25 cellular contexts compared by ENCODE assay signal in genomic region chr2:206482123-206482522, GRCh38. TPM values are rescaled to one million over a fixed set of nuclear protein-coding genes. Genes with fewer than 3 reads are reported as not detected.
A peak's percentile ranks its signal among the peaks of the same experiment; 100 is the strongest.
DNase-seq lines count a peak whose midpoint lies in the region; ATAC-seq, FAIRE-seq and TF ChIP-seq lines count a peak whose summit lies in the region.
"Had no signal": no experiment of that assay in that cellular context is flagged by ENCODE, and none has a peak within 500 bp of the region (broad histone marks: within the 10 kb centered on the region; RNA-seq: fewer than 3 reads in every experiment).

No MANE protein-coding gene starts in this region.

- FAIRE-seq in HepG2 (lab: Jason Lieb, UNC) (no peak), bronchial epithelial cell (lab: Jason Lieb, UNC) (no peak)
- FAIRE-seq: keratinocyte had no signal

- no TSS peak for BruUV-seq in HepG2 (replicated peaks; lab: Mats Ljungman, UMichigan)

- H3K4me3 ChIP-seq in HepG2 (replicated peaks in 1 of 3; ENCODE audit: insufficient read depth in 1 of 3, low read depth in 2 of 3, low read length in 3 of 3) (no peak overlapping the region), right lobe of liver (no peak overlapping the region), bronchial epithelial cell (ENCODE audit: low read depth, low read length) (no peak overlapping the region)
- H3K4me3 ChIP-seq: sigmoid colon, testis, vagina had no signal

- 57% methylated on average over 4 of the region's 4 CpGs for WGBS in HepG2 (ENCODE audit: low lambda C conversion rate)
- WGBS in right lobe of liver (ENCODE audit: insufficient coverage, low coverage, low lambda C conversion rate, missing lambda C conversion rate): 75% methylated on average over 4 of the region's 4 CpGs

- no peak for ATAC-seq in HepG2
- ATAC-seq in right lobe of liver: no peak
- peak; percentile 47 to 90 for ATAC-seq in left cardiac atrium
- no peak for ATAC-seq in GM21717 (IDR thresholded peaks at IDR 0.05; ENCODE audit: unreplicated experiment)
- ATAC-seq: effector memory CD8-positive, alpha-beta T cell; stimulated activated effector memory CD8-positive, alpha-beta T cell treated with anti-CD3 and anti-CD28 coated beads, Interleukin-12 subunit alpha, Interleukin-12 subunit beta, amount 100 ng/mL, for 72 hours had no signal

- TF ChIP-seq EP300 in HepG2 (IDR thresholded peaks at IDR 0.05; ENCODE audit: low read depth in 2 of 2, low read length in 2 of 2) (no peak), HepG2 (CRISPR knock-in tag; IDR thresholded peaks at IDR 0.05; ENCODE audit: borderline replicate concordance) (no peak)

- TF ChIP-seq RAD21 in HepG2 (CRISPR knock-in tag; IDR thresholded peaks at IDR 0.05): no peak

- CTCF ChIA-PET in HepG2 (lab: Yijun Ruan, JAX; ENCODE audit: low intra/inter-chr PET ratio, low total read pairs) (no interaction called here), HEK293T (lab: Yijun Ruan, JAX) (no interaction called here)

- no peaks in the 10 kb centered on the region for H4K20me1 ChIP-seq in HepG2 (ENCODE audit: insufficient read depth, low read length)

- H3K9me3 ChIP-seq in HepG2 (ENCODE audit: low read length) (no peaks in the 10 kb centered on the region), right lobe of liver (no peaks in the 10 kb centered on the region)
- H3K9me3 ChIP-seq: sigmoid colon, testis, vagina had no signal

- no peaks in the 10 kb centered on the region for H3K79me2 ChIP-seq in HepG2 (ENCODE audit: insufficient read depth, low read length)

- no peak overlapping the region for H2AFZ ChIP-seq in HepG2 (ENCODE audit: low read length)

- H3K4me1 ChIP-seq in HepG2 (ENCODE audit: insufficient read depth, low read length) (no peaks in the 10 kb centered on the region), right lobe of liver (no peaks in the 10 kb centered on the region)
- H3K4me1 ChIP-seq: sigmoid colon, testis, vagina had no signal

- TF ChIP-seq POLR2A in HepG2 (IDR thresholded peaks at IDR 0.05; ENCODE audit: insufficient read depth in 1 of 2, low read depth in 2 of 2, low read length in 2 of 2) (no peak), right lobe of liver (IDR thresholded peaks at IDR 0.05) (no peak)

- H3K27ac ChIP-seq in HepG2 (ENCODE audit: extremely low read length, insufficient read depth, low read length): no peak overlapping the region
- no peak overlapping the region for H3K27ac ChIP-seq in right lobe of liver
- H3K27ac ChIP-seq: RWPE1, sigmoid colon, testis, vagina had no signal

- 0 out of 5 replicates have a peak, but pooled peaks cover 0 to 6% of the 10 kb centered on the region in 2 experiments for H3K27me3 ChIP-seq in HepG2 (ENCODE audit: control insufficient read depth in 1 of 2, insufficient read depth in 2 of 2, low read length in 2 of 2)
- H3K27me3 ChIP-seq in right lobe of liver: no peaks in the 10 kb centered on the region
- no peaks in the 10 kb centered on the region for H3K27me3 ChIP-seq in bronchial epithelial cell (ENCODE audit: control insufficient read depth, insufficient read depth, low read length)
- H3K27me3 ChIP-seq: sigmoid colon, testis, vagina had no signal

- H3K4me2 ChIP-seq in HepG2 (ENCODE audit: low read depth, low read length): no peak overlapping the region

- POLR2A ChIA-PET in HepG2 (lab: Yijun Ruan, JAX): no interaction called here
- POLR2A ChIA-PET in HEK293T (lab: Yijun Ruan, JAX): no interaction called here

- no peak overlapping the region for H3K9ac ChIP-seq in HepG2 (ENCODE audit: insufficient read depth, low read depth, low read length)

- intact Hi-C loops in HepG2 (cut with micrococcal nuclease; ENCODE audit: unreplicated experiment): no loop called here
- intact Hi-C loops in right lobe of liver (cut with DNase I): no loop called here
- intact Hi-C loops in left cardiac atrium (cut with DNase I): no loop called here

- no peak for DNase-seq in HepG2 (ENCODE audit: low spot score)
- DNase-seq in right lobe of liver: no peak
- DNase-seq in bronchial epithelial cell (ENCODE audit: low read depth): peak; percentile 58
- no peak for DNase-seq in left cardiac atrium
- DNase-seq in pons (ENCODE audit: low spot score): no peak
- no peak for DNase-seq in HEK293T (ENCODE audit: extremely low spot score)
- no peak for DNase-seq in cerebellum (ENCODE audit: low spot score)
- DNase-seq: activated CD4-positive, CD25-positive, alpha-beta regulatory T cell treated with anti-CD3 and anti-CD28 coated beads, Interleukin-2, amount 50 U/mL, for 72 hours; activated naive CD4-positive, alpha-beta T cell treated with Interleukin-2 at 50 U/mL for 16 hours; activated T-cell treated with anti-CD3 and anti-CD28 coated beads, Interleukin-2, amount 50 U/mL, for 24 hours; anterior cingulate cortex; DMS 273 treated with DMSO at 0.1 percent for 48 hours; effector memory CD8-positive, alpha-beta T cell; head of caudate nucleus; NCI-H1930; NCI-H446; NK-92 treated with Interleukin-12 subunit alpha and Interleukin-12 subunit beta, amount 100 ng/mL, for 24 hours; sigmoid colon; testis had no signal

- in situ Hi-C loops in HepG2 (cut with HindIII; ENCODE audit: extremely low pct_ligation_motif_present, low pct_unique_long_range_greater_than_20kb): no loop called here

- H3K36me3 ChIP-seq in HepG2 (replicated peaks in 1 of 2; ENCODE audit: control insufficient read depth in 1 of 2, insufficient read depth in 2 of 2, low read length in 2 of 2): no peaks in the 10 kb centered on the region
- no peaks in the 10 kb centered on the region for H3K36me3 ChIP-seq in right lobe of liver
- H3K36me3 ChIP-seq in bronchial epithelial cell (ENCODE audit: control insufficient read depth, insufficient read depth, low read length): no peaks in the 10 kb centered on the region
- H3K36me3 ChIP-seq: sigmoid colon, vagina had no signal

- no peak for TF ChIP-seq CTCF in HepG2 (CRISPR knock-in tag; IDR thresholded peaks at IDR 0.05)
- TF ChIP-seq CTCF in right lobe of liver (IDR thresholded peaks at IDR 0.05): no peak
- no peak for TF ChIP-seq CTCF in bronchial epithelial cell (IDR thresholded peaks at IDR 0.05; ENCODE audit: insufficient read depth, low read length, severe bottlenecking)

TF ChIP-seq in HepG2, 621 proteins besides CTCF, POLR2A, EP300 and RAD21 (continues in another document):
- TF ChIP-seq PHF21A (CRISPR knock-in tag; IDR thresholded peaks at IDR 0.05) (no peak), ZNF33A (CRISPR knock-in tag; IDR thresholded peaks at IDR 0.05; ENCODE audit: borderline replicate concordance) (no peak), MAFK (conservative IDR thresholded peaks at IDR 0.05 in 1 of 2, IDR thresholded peaks at IDR 0.05 in 1 of 2; ENCODE audit: low read length in 2 of 2) (peak; percentile 95 to 97), ZNF296 (CRISPR knock-in tag; conservative IDR thresholded peaks at IDR 0.05) (no peak)

TF ChIP-seq in HEK293T, 16 proteins besides CTCF, POLR2A, EP300 and RAD21 (continues in another document):
- TF ChIP-seq FOXK2 (IDR thresholded peaks at IDR 0.05): no peak
- no peak for TF ChIP-seq L3MBTL2 (conservative IDR thresholded peaks at IDR 0.05)
- TF ChIP-seq FOXM1 (IDR thresholded peaks at IDR 0.05; ENCODE audit: borderline replicate concordance): no peak
- no peak for TF ChIP-seq HDGF (IDR thresholded peaks at IDR 0.05; ENCODE audit: borderline replicate concordance)
- TF ChIP-seq ZNF384 (IDR thresholded peaks at IDR 0.05): no peak
- TF ChIP-seq SUZ12 (IDR thresholded peaks at IDR 0.05): no peak
- TF ChIP-seq ELF4 (IDR thresholded peaks at IDR 0.05): no peak
- TF ChIP-seq ARNT (IDR thresholded peaks at IDR 0.05): no peak
- no peak for TF ChIP-seq TARDBP (IDR thresholded peaks at IDR 0.05)
- no peak for TF ChIP-seq LEF1 (IDR thresholded peaks at IDR 0.05; ENCODE audit: borderline replicate concordance)
- no peak for TF ChIP-seq NFRKB (IDR thresholded peaks at IDR 0.05)
- TF ChIP-seq PKNOX1 (IDR thresholded peaks at IDR 0.05): no peak
- no peak for TF ChIP-seq FOXA1 (IDR thresholded peaks at IDR 0.05)
- no peak for TF ChIP-seq BHLHE40 (IDR thresholded peaks at IDR 0.05; ENCODE audit: borderline replicate concordance)

RNA-seq across cellular contexts. Expression of gene ADAM23, which starts 38.8 kb away (rescaled TPM):
- total RNA-seq in HepG2 (2016; rRNA removed; fragmentation: Illumina TruSeq; extraction: Trizol) (0.04 TPM in 1 of 2 replicates, not detected in the other), right lobe of liver (under 1 TPM in 4 of 6 experiments, not detected in 2; under 0.01 to 0.26 (median 0.09) TPM), bronchial epithelial cell (under 0.01 and 0.13 TPM in 2 replicates), left cardiac atrium (10 to 100 TPM; 30.2 to 31.1 TPM), cerebellum (29.3 TPM)
- total RNA-seq in HepG2 (2016; cell fraction: cytosol; rRNA removed; fragmentation: Illumina TruSeq; extraction: Trizol; ENCODE audit: low read depth): not detected in 2 replicates
- not detected in 2 replicates for total RNA-seq in HepG2 (2016; cell fraction: insoluble cytoplasmic fraction; rRNA removed; fragmentation: Illumina TruSeq; extraction: Trizol)
- total RNA-seq in HepG2 (2016; cell fraction: membrane; rRNA removed; fragmentation: Illumina TruSeq; extraction: Trizol): 0.03 TPM in 1 of 2 replicates, not detected in the other
- total RNA-seq in HepG2 (2016; cell fraction: nucleus; rRNA removed; fragmentation: Illumina TruSeq; extraction: Trizol): not detected in 2 replicates
- polyA plus RNA-seq in HepG2 (2011; rRNA removed): not detected in 2 replicates
- polyA plus RNA-seq in HepG2 (2011; cell fraction: cytosol; rRNA removed): 0.01 and 0.03 TPM in 2 replicates
- 0.02 and 0.06 TPM in 2 replicates for polyA plus RNA-seq in HepG2 (2011; cell fraction: nucleus; rRNA removed)
- not detected in 2 replicates for polyA plus RNA-seq in HepG2 (2012)
- polyA plus RNA-seq in HepG2 (2016; cell fraction: cytosol; fragmentation: Illumina TruSeq; extraction: Trizol; ENCODE audit: low read depth): not detected in 2 replicates
- polyA plus RNA-seq in HepG2 (2016; cell fraction: insoluble cytoplasmic fraction; fragmentation: Illumina TruSeq; extraction: Trizol; ENCODE audit: low read depth): not detected in 2 replicates
- polyA plus RNA-seq in HepG2 (2016; cell fraction: membrane; fragmentation: Illumina TruSeq; extraction: Trizol; ENCODE audit: low read depth): not detected in 2 replicates
- 0.07 TPM in 1 of 2 replicates, not detected in the other for polyA plus RNA-seq in HepG2 (2016; cell fraction: nucleus; fragmentation: Illumina TruSeq; extraction: Trizol; ENCODE audit: insufficient read depth, low read depth)
- 0.12 TPM in 1 of 2 replicates, not detected in the other for polyA minus RNA-seq in HepG2 (2011; rRNA and poly(A)+ RNA removed; ENCODE audit: low replicate concordance)
- not detected in 2 replicates for polyA minus RNA-seq in HepG2 (2011; cell fraction: cytosol; rRNA and poly(A)+ RNA removed)
- 0.12 TPM in 1 of 2 replicates, not detected in the other for polyA minus RNA-seq in HepG2 (2011; cell fraction: nucleus; rRNA and poly(A)+ RNA removed)
- polyA plus RNA-seq: CD14-positive monocyte had no signal

Comparison
In these comparisons a context has a peak if more than half of its experiments do, and no peak if none do; other contexts are left out.
1. ATAC-seq: peak in left cardiac atrium (2 of 2); none in HepG2 (single experiment), right lobe of liver (0 of 4) and GM21717 (single experiment).
2. RNA of gene ADAM23, which starts 38.8 kb away (total RNA-seq): 30.2 to 31.1 TPM in left cardiac atrium and 29.3 TPM in cerebellum (single experiment); under 0.01 to 0.26 TPM in right lobe of liver, 0.03 to 0.04 TPM in HepG2 and under 0.01 to 0.13 TPM in bronchial epithelial cell; every median in the first group is over 10 times any median in the second.